Comparison of ENCODE assay signal across 8 cellular contexts in genomic region chr9:93302586-93303257, GRCh38.
A peak's percentile ranks its signal among the peaks of the same experiment; 100 is the strongest.
DNase-seq lines count a peak whose midpoint lies in the region; ATAC-seq and TF ChIP-seq lines count a peak whose summit lies in the region.

No MANE protein-coding gene starts in this region.

- no peaks in the 10 kb centered on the region for H3K36me3 ChIP-seq in Panc1 (ENCODE audit: control insufficient read depth, insufficient read depth, low read length)
- peaks cover 0 to 36% of the 10 kb centered on the region in 2 donors for H3K36me3 ChIP-seq in gastroesophageal sphincter
- H3K36me3 ChIP-seq in prostate gland, result no peaks in the 10 kb centered on the region

- H3K27me3 ChIP-seq in Panc1 (ENCODE audit: control insufficient read depth, insufficient read depth, low read length) (no peaks in the 10 kb centered on the region), gastroesophageal sphincter (no peaks in the 10 kb centered on the region), prostate gland (replicated peaks; ENCODE audit: insufficient read depth) (no peaks in the 10 kb centered on the region)

- no peaks in the 10 kb centered on the region for H3K9me3 ChIP-seq in Panc1 (ENCODE audit: control insufficient read depth, insufficient read depth, low read depth, low read length)
- H3K9me3 ChIP-seq in gastroesophageal sphincter, result no peaks in the 10 kb centered on the region
- H3K9me3 ChIP-seq in prostate gland, result no peaks in the 10 kb centered on the region

- CTCF ChIA-PET in Panc1 (lab: Charles Lee), result interaction anchor here (0.6 to 1.4 kb wide), 3 partner anchors 40 to 194 kb away, joined by 3 to 5 read pairs (median 4); no protein-coding TSS in a partner anchor

- TF ChIP-seq POLR2A in gastroesophageal sphincter (IDR thresholded peaks at IDR 0.05) (no peak), prostate gland (IDR thresholded peaks at IDR 0.05) (no peak)

- peak overlapping the region in 2 of 7 donors; percentile 52 to 65 for H3K27ac Mint-ChIP-seq in CD14-positive monocyte
- H3K27ac Mint-ChIP-seq in HFFc6, result no peak overlapping the region
- H3K27ac Mint-ChIP-seq in activated T-helper 2 cell treated with anti-CD3 and anti-CD28 coated beads, Interferon-gamma antibody, Interleukin-2, Interleukin-4, amounts not matched to agents 10 μg/mL and 5 μg/mL and 100 μg/mL, durations not matched to agents 14 hours and 24 hours and 36 hours, result no peak overlapping the region

- POLR2A ChIA-PET in Panc1 (lab: Charles Lee), result interaction anchor here (0.6 kb wide), 2 partner anchors 148 to 837 kb away, joined by 3 to 14 read pairs; no protein-coding TSS in a partner anchor

- H3K4me1 Mint-ChIP-seq in CD14-positive monocyte, result peaks cover 9% of the 10 kb centered on the region
- H3K4me1 Mint-ChIP-seq in HFFc6 (ENCODE audit: low read depth), result no peaks in the 10 kb centered on the region
- H3K4me1 Mint-ChIP-seq in activated T-helper 2 cell treated with anti-CD3 and anti-CD28 coated beads, Interferon-gamma antibody, Interleukin-2, Interleukin-4, amounts not matched to agents 10 μg/mL and 5 μg/mL and 100 μg/mL, durations not matched to agents 14 hours and 24 hours and 36 hours (ENCODE audit: low read depth), result no peaks in the 10 kb centered on the region

- intact Hi-C loops in CD14-positive monocyte (cut with micrococcal nuclease), result loop anchor here (2.0 to 10.0 kb wide), 3 partner anchors 140 to 198 kb away; no protein-coding TSS in a partner anchor
- intact Hi-C loops in Panc1 (cut with micrococcal nuclease; ENCODE audit: unreplicated experiment), result no loop called here
- intact Hi-C loops in activated T-helper 2 cell treated with anti-CD3 and anti-CD28 coated beads, Interferon-gamma antibody, Interleukin-2, Interleukin-4, amounts not matched to agents 10 μg/mL and 5 μg/mL and 100 μg/mL, durations not matched to agents 14 hours and 24 hours and 36 hours (cut with micrococcal nuclease), result loop anchor here (2.0 to 5.0 kb wide), 2 partner anchors 142 to 195 kb away; no protein-coding TSS in a partner anchor
- intact Hi-C loops in prostate gland (cut with DNase I), result no loop called here

- TF ChIP-seq EP300 in gastroesophageal sphincter (IDR thresholded peaks at IDR 0.05), result no peak

- WGBS in gastroesophageal sphincter (ENCODE audit: low coverage in 1 of 2), 2 donors, result 72 to 100% methylated on average over 1 to 4 of the region's 6 CpGs
- WGBS in prostate gland, result 98% methylated on average over 6 of the region's 6 CpGs

- no peaks in the 10 kb centered on the region for H3K36me3 Mint-ChIP-seq in CD14-positive monocyte
- H3K36me3 Mint-ChIP-seq in HFFc6 (ENCODE audit: low read depth), result no peaks in the 10 kb centered on the region
- no peaks in the 10 kb centered on the region for H3K36me3 Mint-ChIP-seq in activated T-helper 2 cell treated with anti-CD3 and anti-CD28 coated beads, Interferon-gamma antibody, Interleukin-2, Interleukin-4, amounts not matched to agents 10 μg/mL and 5 μg/mL and 100 μg/mL, durations not matched to agents 14 hours and 24 hours and 36 hours (ENCODE audit: low read depth)

- peak; percentile 71 for ATAC-seq in Panc1
- ATAC-seq in gastroesophageal sphincter, result no peak
- no peak for ATAC-seq in GM18498 (IDR thresholded peaks at IDR 0.05; ENCODE audit: unreplicated experiment)

- in situ Hi-C loops in Panc1 (cut with HindIII; ENCODE audit: low pct_unique_long_range_greater_than_20kb, low sequenced_read_pairs), result no loop called here

- no TSS peak for BruUV-seq in Panc1 (replicated peaks; lab: Mats Ljungman, UMichigan)

- H3K4me1 ChIP-seq in Panc1 (ENCODE audit: control insufficient read depth, insufficient read depth, low read length) (no peaks in the 10 kb centered on the region), gastroesophageal sphincter (peaks cover 0 to 25% (median 0%) of the 10 kb centered on the region in 3 donors), prostate gland (replicated peaks) (no peaks in the 10 kb centered on the region)

- H3K4me3 Mint-ChIP-seq in CD14-positive monocyte, result no peak overlapping the region
- H3K4me3 Mint-ChIP-seq in HFFc6, result no peak overlapping the region
- H3K4me3 Mint-ChIP-seq in activated T-helper 2 cell treated with anti-CD3 and anti-CD28 coated beads, Interferon-gamma antibody, Interleukin-2, Interleukin-4, amounts not matched to agents 10 μg/mL and 5 μg/mL and 100 μg/mL, durations not matched to agents 14 hours and 24 hours and 36 hours (ENCODE audit: low read depth), result no peak overlapping the region

- H3K4me3 ChIP-seq in Panc1 (ENCODE audit: low read depth in 2 of 2, low read length in 2 of 2), result no peak overlapping the region
- no peak overlapping the region for H3K4me3 ChIP-seq in gastroesophageal sphincter
- no peak overlapping the region for H3K4me3 ChIP-seq in prostate gland

- no peak overlapping the region for H3K27ac ChIP-seq in Panc1 (ENCODE audit: low read length)
- H3K27ac ChIP-seq in gastroesophageal sphincter, result no peak overlapping the region
- H3K27ac ChIP-seq in prostate gland, result no peak overlapping the region

- no peaks in the 10 kb centered on the region for H3K9me3 Mint-ChIP-seq in CD14-positive monocyte
- no peaks in the 10 kb centered on the region for H3K9me3 Mint-ChIP-seq in HFFc6
- no peaks in the 10 kb centered on the region for H3K9me3 Mint-ChIP-seq in activated T-helper 2 cell treated with anti-CD3 and anti-CD28 coated beads, Interferon-gamma antibody, Interleukin-2, Interleukin-4, amounts not matched to agents 10 μg/mL and 5 μg/mL and 100 μg/mL, durations not matched to agents 14 hours and 24 hours and 36 hours

- peaks cover 3 to 11% (median 8%) of the 10 kb centered on the region in 3 donors for H3K27me3 Mint-ChIP-seq in CD14-positive monocyte (ENCODE audit: low read depth in 3 of 3)
- H3K27me3 Mint-ChIP-seq in HFFc6 (ENCODE audit: insufficient read depth), result peaks cover 4% of the 10 kb centered on the region
- H3K27me3 Mint-ChIP-seq in activated T-helper 2 cell treated with anti-CD3 and anti-CD28 coated beads, Interferon-gamma antibody, Interleukin-2, Interleukin-4, amounts not matched to agents 10 μg/mL and 5 μg/mL and 100 μg/mL, durations not matched to agents 14 hours and 24 hours and 36 hours (ENCODE audit: low read depth), result no peaks in the 10 kb centered on the region

- TF ChIP-seq CTCF in CD14-positive monocyte (IDR thresholded peaks at IDR 0.05) (peak; percentile 77), HFFc6 (IDR thresholded peaks at IDR 0.05) (peak; percentile 82), Panc1 (IDR thresholded peaks at IDR 0.05) (peak; percentile 80), gastroesophageal sphincter (IDR thresholded peaks at IDR 0.05) (peak in 3 of 4 experiments; percentile 51 to 69 (median 55)), prostate gland (IDR thresholded peaks at IDR 0.05) (peak in 3 of 4 experiments; percentile 47 to 56 (median 52))

- no peak for DNase-seq in CD14-positive monocyte (ENCODE audit: low spot score)
- peak; percentile 37 for DNase-seq in HFFc6
- DNase-seq in Panc1 (ENCODE audit: low read depth, low spot score), result peak; percentile 17
- peak; percentile 29 for DNase-seq in activated T-helper 2 cell treated with anti-CD3 and anti-CD28 coated beads, Interferon-gamma antibody, Interleukin-2, Interleukin-4, amounts not matched to agents 10 μg/mL and 5 μg/mL and 100 μg/mL, durations not matched to agents 14 hours and 24 hours and 36 hours (ENCODE audit: low spot score)
- DNase-seq in prostate gland (ENCODE audit: low spot score), result peak; percentile 47
- DNase-seq in putamen (ENCODE audit: low spot score), result no peak

Comparison
In these comparisons a context has a peak if more than half of its experiments do, and no peak if none do; other contexts are left out.
1. DNase-seq: peak in HFFc6 (single experiment), Panc1 (single experiment), activated T-helper 2 cell treated with anti-CD3 and anti-CD28 coated beads, Interferon-gamma antibody, Interleukin-2, Interleukin-4, amounts not matched to agents 10 μg/mL and 5 μg/mL and 100 μg/mL, durations not matched to agents 14 hours and 24 hours and 36 hours (single experiment) and prostate gland (single experiment); none in CD14-positive monocyte (single experiment) and putamen (single experiment).
2. intact Hi-C loops: an anchor here in CD14-positive monocyte (2.0 to 10.0 kb wide) and activated T-helper 2 cell treated with anti-CD3 and anti-CD28 coated beads, Interferon-gamma antibody, Interleukin-2, Interleukin-4, amounts not matched to agents 10 μg/mL and 5 μg/mL and 100 μg/mL, durations not matched to agents 14 hours and 24 hours and 36 hours (2.0 to 5.0 kb wide); none called in Panc1 and prostate gland.
3. Peak in every context shown above with its lines, with median percentiles within 50 percentile points of each other: CTCF ChIP-seq.